1 cellular context compared by ENCODE assay signal in genomic region chr20:63811491-63811875, GRCh38.
TF ChIP-seq lines count a peak whose summit lies in the region.

No MANE protein-coding gene starts in this region.

TF ChIP-seq in WTC11, 78 proteins besides CTCF, POLR2A, EP300 and RAD21 (continued from another document):
- TF ChIP-seq, protein P1, sequence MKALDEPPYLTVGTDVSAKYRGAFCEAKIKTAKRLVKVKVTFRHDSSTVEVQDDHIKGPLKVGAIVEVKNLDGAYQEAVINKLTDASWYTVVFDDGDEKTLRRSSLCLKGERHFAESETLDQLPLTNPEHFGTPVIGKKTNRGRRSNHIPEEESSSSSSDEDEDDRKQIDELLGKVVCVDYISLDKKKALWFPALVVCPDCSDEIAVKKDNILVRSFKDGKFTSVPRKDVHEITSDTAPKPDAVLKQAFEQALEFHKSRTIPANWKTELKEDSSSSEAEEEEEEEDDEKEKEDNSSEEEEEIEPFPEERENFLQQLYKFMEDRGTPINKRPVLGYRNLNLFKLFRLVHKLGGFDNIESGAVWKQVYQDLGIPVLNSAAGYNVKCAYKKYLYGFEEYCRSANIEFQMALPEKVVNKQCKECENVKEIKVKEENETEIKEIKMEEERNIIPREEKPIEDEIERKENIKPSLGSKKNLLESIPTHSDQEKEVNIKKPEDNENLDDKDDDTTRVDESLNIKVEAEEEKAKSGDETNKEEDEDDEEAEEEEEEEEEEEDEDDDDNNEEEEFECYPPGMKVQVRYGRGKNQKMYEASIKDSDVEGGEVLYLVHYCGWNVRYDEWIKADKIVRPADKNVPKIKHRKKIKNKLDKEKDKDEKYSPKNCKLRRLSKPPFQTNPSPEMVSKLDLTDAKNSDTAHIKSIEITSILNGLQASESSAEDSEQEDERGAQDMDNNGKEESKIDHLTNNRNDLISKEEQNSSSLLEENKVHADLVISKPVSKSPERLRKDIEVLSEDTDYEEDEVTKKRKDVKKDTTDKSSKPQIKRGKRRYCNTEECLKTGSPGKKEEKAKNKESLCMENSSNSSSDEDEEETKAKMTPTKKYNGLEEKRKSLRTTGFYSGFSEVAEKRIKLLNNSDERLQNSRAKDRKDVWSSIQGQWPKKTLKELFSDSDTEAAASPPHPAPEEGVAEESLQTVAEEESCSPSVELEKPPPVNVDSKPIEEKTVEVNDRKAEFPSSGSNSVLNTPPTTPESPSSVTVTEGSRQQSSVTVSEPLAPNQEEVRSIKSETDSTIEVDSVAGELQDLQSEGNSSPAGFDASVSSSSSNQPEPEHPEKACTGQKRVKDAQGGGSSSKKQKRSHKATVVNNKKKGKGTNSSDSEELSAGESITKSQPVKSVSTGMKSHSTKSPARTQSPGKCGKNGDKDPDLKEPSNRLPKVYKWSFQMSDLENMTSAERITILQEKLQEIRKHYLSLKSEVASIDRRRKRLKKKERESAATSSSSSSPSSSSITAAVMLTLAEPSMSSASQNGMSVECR (CRISPR knock-in tag; IDR thresholded peaks at IDR 0.05; ENCODE audit: borderline replicate concordance) = no peak
- TF ChIP-seq IRF2 (CRISPR knock-in tag; IDR thresholded peaks at IDR 0.05; ENCODE audit: borderline replicate concordance, low read depth) (no peak), JUN (CRISPR knock-in tag; IDR thresholded peaks at IDR 0.05) (no peak), HMGXB4 (CRISPR knock-in tag; IDR thresholded peaks at IDR 0.05) (no peak), ZSCAN18 (CRISPR knock-in tag; IDR thresholded peaks at IDR 0.05) (no peak), TEAD1 (CRISPR knock-in tag; IDR thresholded peaks at IDR 0.05) (no peak), FOXP4 (CRISPR knock-in tag; IDR thresholded peaks at IDR 0.05) (no peak), NR2C2 (CRISPR knock-in tag; IDR thresholded peaks at IDR 0.05) (no peak), ZNF671 (CRISPR knock-in tag; IDR thresholded peaks at IDR 0.05) (no peak), HMGA2 (CRISPR knock-in tag; IDR thresholded peaks at IDR 0.05) (no peak), ELF4 (CRISPR knock-in tag; IDR thresholded peaks at IDR 0.05; ENCODE audit: low read depth) (no peak), FOXP1 (CRISPR knock-in tag; IDR thresholded peaks at IDR 0.05; ENCODE audit: borderline replicate concordance) (no peak), MLX (CRISPR knock-in tag; IDR thresholded peaks at IDR 0.05) (no peak), NR3C1 (CRISPR knock-in tag; conservative IDR thresholded peaks at IDR 0.05; ENCODE audit: low read depth) (no peak), OVOL2 (CRISPR knock-in tag; IDR thresholded peaks at IDR 0.05; ENCODE audit: borderline replicate concordance) (no peak), MXD4 (CRISPR knock-in tag; IDR thresholded peaks at IDR 0.05; ENCODE audit: borderline replicate concordance) (no peak)
- TF ChIP-seq, protein P2, sequence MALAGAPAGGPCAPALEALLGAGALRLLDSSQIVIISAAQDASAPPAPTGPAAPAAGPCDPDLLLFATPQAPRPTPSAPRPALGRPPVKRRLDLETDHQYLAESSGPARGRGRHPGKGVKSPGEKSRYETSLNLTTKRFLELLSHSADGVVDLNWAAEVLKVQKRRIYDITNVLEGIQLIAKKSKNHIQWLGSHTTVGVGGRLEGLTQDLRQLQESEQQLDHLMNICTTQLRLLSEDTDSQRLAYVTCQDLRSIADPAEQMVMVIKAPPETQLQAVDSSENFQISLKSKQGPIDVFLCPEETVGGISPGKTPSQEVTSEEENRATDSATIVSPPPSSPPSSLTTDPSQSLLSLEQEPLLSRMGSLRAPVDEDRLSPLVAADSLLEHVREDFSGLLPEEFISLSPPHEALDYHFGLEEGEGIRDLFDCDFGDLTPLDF (CRISPR knock-in tag; IDR thresholded peaks at IDR 0.05) = no peak
- TF ChIP-seq, protein P3, sequence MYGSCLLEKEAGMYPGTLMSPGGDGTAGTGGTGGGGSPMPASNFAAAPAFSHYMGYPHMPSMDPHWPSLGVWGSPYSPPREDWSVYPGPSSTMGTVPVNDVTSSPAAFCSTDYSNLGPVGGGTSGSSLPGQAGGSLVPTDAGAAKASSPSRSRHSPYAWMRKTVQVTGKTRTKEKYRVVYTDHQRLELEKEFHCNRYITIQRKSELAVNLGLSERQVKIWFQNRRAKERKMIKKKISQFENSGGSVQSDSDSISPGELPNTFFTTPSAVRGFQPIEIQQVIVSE (CRISPR knock-in tag; IDR thresholded peaks at IDR 0.05; ENCODE audit: borderline replicate concordance) = no peak
TF ChIP-seq in WTC11: peak in this region for 0.
